Comparison of ENCODE assay signal across 8 cellular contexts in genomic region chr2:8544786-8545631, GRCh38.
DNase-seq lines count a peak whose midpoint lies in the region; ATAC-seq lines count a peak whose summit lies in the region.

No MANE protein-coding gene starts in this region.

- H3K4me1 Mint-ChIP-seq in activated naive CD4-positive, alpha-beta T cell treated with anti-CD3 and anti-CD28 coated beads, Interleukin-2, amount 50 U/mL, for 24 hours: peaks cover 69% of the 10 kb centered on the region

- H3K36me3 Mint-ChIP-seq in activated naive CD4-positive, alpha-beta T cell treated with anti-CD3 and anti-CD28 coated beads, Interleukin-2, amount 50 U/mL, for 24 hours: no peaks in the 10 kb centered on the region

- H3K4me3 Mint-ChIP-seq in activated naive CD4-positive, alpha-beta T cell treated with anti-CD3 and anti-CD28 coated beads, Interleukin-2, amount 50 U/mL, for 24 hours: peak overlapping the region; percentile 31

- H3K27me3 Mint-ChIP-seq in activated naive CD4-positive, alpha-beta T cell treated with anti-CD3 and anti-CD28 coated beads, Interleukin-2, amount 50 U/mL, for 24 hours: no peaks in the 10 kb centered on the region

- ATAC-seq in GM21360 (IDR thresholded peaks at IDR 0.05; ENCODE audit: unreplicated experiment) (peak; percentile 48), HG03575 (IDR thresholded peaks at IDR 0.05; ENCODE audit: extremely low read depth, insufficient number of reproducible peaks, low FRiP score, unreplicated experiment) (peak; percentile 41)

- DNase-seq in DMS 273 treated with DMSO at 0.1 percent for 48 hours (lab: John Stamatoyannopoulos, UW): peak; percentile 92
- peak; percentile 75 for DNase-seq in SKM-1 treated with dmso at 0.1 percent for 144 hours (lab: John Stamatoyannopoulos, UW; ENCODE audit: unreplicated experiment)
- DNase-seq in iPS-NIHi11 (ENCODE audit: low spot score): peak; percentile 75
- peak; percentile 90 to 91 for DNase-seq in stimulated activated CD4-positive, alpha-beta T cell treated with anti-CD3 and anti-CD28 coated beads, Interleukin-2, amount 100 ng/mL, for 24 hours
- DNase-seq in HPDE6-E6E7 (ENCODE audit: extremely low spot score): no peak

- H3K9me3 Mint-ChIP-seq in activated naive CD4-positive, alpha-beta T cell treated with anti-CD3 and anti-CD28 coated beads, Interleukin-2, amount 50 U/mL, for 24 hours: no peaks in the 10 kb centered on the region

- peak overlapping the region; percentile 93 for H3K27ac Mint-ChIP-seq in activated naive CD4-positive, alpha-beta T cell treated with anti-CD3 and anti-CD28 coated beads, Interleukin-2, amount 50 U/mL, for 24 hours
